Comparison of ENCODE assay signal across 10 cellular contexts in genomic region chr17:17139972-17140589, GRCh38.
DNase-seq lines count a peak whose midpoint lies in the region; ATAC-seq and TF ChIP-seq lines count a peak whose summit lies in the region.
"Had no signal": no experiment of that assay in that cellular context is flagged by ENCODE, and none has a peak within 500 bp of the region (broad histone marks: within the 10 kb centered on the region; RNA-seq: fewer than 3 reads in every experiment).

No MANE protein-coding gene starts in this region.

- H3K27ac ChIP-seq in RWPE1 = peak overlapping the region; percentile 64
- H3K27ac ChIP-seq: SJSA1 had no signal

- CTCF ChIA-PET in RWPE1 (lab: Yijun Ruan, JAX) = interaction anchor here (0.6 kb wide), 1 partner anchor 1065 kb away, joined by 3 read pairs; no protein-coding TSS in a partner anchor

- DNase-seq in NCI-H2081 (lab: John Stamatoyannopoulos, UW) (peak; percentile 58 to 89), NCI-H2081 treated with DMSO at 0.1 percent for 48 hours (lab: John Stamatoyannopoulos, UW) (no peak), NCI-H128 (lab: John Stamatoyannopoulos, UW; ENCODE audit: unreplicated experiment) (peak; percentile 8), RWPE1 (ENCODE audit: low spot score) (no peak), kidney tubule cell (ENCODE audit: low spot score) (peak; percentile 19), NCI-H82 treated with DMSO at 0.1 percent for 48 hours (lab: John Stamatoyannopoulos, UW; ENCODE audit: unreplicated experiment) (no peak)
- DNase-seq in activated CD8-positive, alpha-beta memory T cell treated with anti-CD3 and anti-CD28 coated beads, Interleukin-2, amount 50 U/mL, for 48 hours = no peak
- DNase-seq: activated naive CD4-positive, alpha-beta T cell treated with Interleukin-2 at 50 U/mL for 16 hours had no signal

- POLR2A ChIA-PET in RWPE1 (lab: Yijun Ruan, JAX; ENCODE audit: low non-redundant PET) = no interaction called here

- no peak for ATAC-seq in GM19467 (IDR thresholded peaks at IDR 0.05; ENCODE audit: unreplicated experiment)

- TF ChIP-seq CTCF in RWPE1 (conservative IDR thresholded peaks at IDR 0.05; ENCODE audit: low read depth) = no peak

Comparison
In these comparisons a context has a peak if more than half of its experiments do, and no peak if none do; other contexts are left out.
1. DNase-seq: peak in NCI-H2081 (2 of 2), NCI-H128 (single experiment) and kidney tubule cell (single experiment); none in NCI-H2081 treated with DMSO at 0.1 percent for 48 hours (single experiment), RWPE1 (single experiment), NCI-H82 treated with DMSO at 0.1 percent for 48 hours (single experiment) and activated CD8-positive, alpha-beta memory T cell treated with anti-CD3 and anti-CD28 coated beads, Interleukin-2, amount 50 U/mL, for 48 hours (single experiment).